In the genomic region with DNA sequence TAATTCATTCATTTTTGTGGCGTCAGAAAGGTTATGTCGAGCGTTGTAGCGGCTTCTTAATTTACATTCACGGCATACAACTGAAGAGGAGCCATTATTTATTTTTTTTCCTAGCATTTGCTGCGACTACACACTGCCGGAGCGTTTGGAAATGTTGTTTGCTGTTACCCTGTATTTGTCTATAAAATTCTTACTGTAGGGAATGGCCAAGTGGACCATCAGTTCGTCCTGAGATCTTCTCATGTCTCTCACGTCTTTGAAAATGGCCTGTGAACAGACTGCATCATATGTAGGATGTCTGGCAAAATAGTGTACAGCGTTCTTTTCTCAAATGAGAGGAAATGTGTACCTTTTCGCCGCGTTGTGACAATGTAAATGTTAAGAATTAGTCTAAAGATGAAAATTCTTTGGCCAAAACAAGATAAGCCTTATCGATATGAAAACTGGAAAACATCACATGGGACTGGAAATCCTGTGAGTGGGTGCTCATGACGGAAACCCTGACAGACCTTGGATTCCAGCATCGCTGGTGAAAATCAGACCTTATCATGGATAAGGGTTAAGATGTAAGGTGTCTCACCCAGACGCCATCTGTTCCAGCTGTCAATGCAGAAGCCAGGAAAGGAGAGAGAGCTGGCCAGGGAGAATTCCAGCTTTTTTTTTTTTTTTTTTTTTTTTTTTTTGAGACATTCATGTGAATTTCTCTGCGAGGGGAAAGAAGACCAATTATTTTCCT, we compare ENCODE assay signal across 8 cellular contexts. TPM values are rescaled to one million over a fixed set of nuclear protein-coding genes. Genes with fewer than 3 reads are reported as not detected.
A peak's percentile ranks its signal among the peaks of the same experiment; 100 is the strongest.
DNase-seq lines count a peak whose midpoint lies in the region; ATAC-seq and TF ChIP-seq lines count a peak whose summit lies in the region.

No MANE protein-coding gene starts in this region.

- peaks cover 51% of the 10 kb centered on the region for H3K79me2 ChIP-seq in GM23338 (replicated peaks; ENCODE audit: insufficient read depth)

- H2AFZ ChIP-seq in GM23338 = peak overlapping the region; percentile 95

- H3K9ac ChIP-seq in rectal smooth muscle tissue (ENCODE audit: low read length) = peak overlapping the region; percentile 60

- DNase-seq in GM23338 (ENCODE audit: low spot score) = no peak
- DNase-seq in RKO (ENCODE audit: low spot score) = peak; percentile 34
- DNase-seq in esophagus muscularis mucosa (ENCODE audit: extremely low spot score) = no peak
- DNase-seq in NCI-H1436 (lab: John Stamatoyannopoulos, UW) = no peak
- no peak for DNase-seq in NCI-H1436 treated with DMSO at 0.1 percent for 48 hours (lab: John Stamatoyannopoulos, UW)
- DNase-seq in T-helper 9 cell = no peak

- H3K27me3 Mint-ChIP-seq in GM23338 (ENCODE audit: insufficient read depth, low read depth, poor library complexity) = peaks cover 18% of the 10 kb centered on the region

- H4K20me1 ChIP-seq in GM23338 (replicated peaks; ENCODE audit: insufficient read depth) = no peaks in the 10 kb centered on the region

- H3K36me3 ChIP-seq in GM23338 (ENCODE audit: insufficient read depth) = no peaks in the 10 kb centered on the region
- no peaks in the 10 kb centered on the region for H3K36me3 ChIP-seq in esophagus muscularis mucosa
- no peaks in the 10 kb centered on the region for H3K36me3 ChIP-seq in rectal smooth muscle tissue (ENCODE audit: control insufficient read depth, insufficient read depth, low read length)

- H3K4me3 ChIP-seq in GM23338 = peak overlapping the region; percentile 85
- H3K4me3 ChIP-seq in esophagus muscularis mucosa = peak overlapping the region; percentile 82 to 93 (median 89)
- peak overlapping the region; percentile 72 for H3K4me3 ChIP-seq in rectal smooth muscle tissue (ENCODE audit: low read length)

- H3K4me3 Mint-ChIP-seq in GM23338 = peak overlapping the region; percentile 77

- no peaks in the 10 kb centered on the region for H3K9me3 Mint-ChIP-seq in GM23338

- TF ChIP-seq POLR2A in esophagus muscularis mucosa (IDR thresholded peaks at IDR 0.05; ENCODE audit: low read depth) = no peak

- peak overlapping the region; percentile 98 for H3K4me2 ChIP-seq in GM23338

- 21% methylated on average over 19 of the region's 19 CpGs for WGBS in esophagus muscularis mucosa

- no peak overlapping the region for H3K27ac Mint-ChIP-seq in GM23338

- peaks cover 15% of the 10 kb centered on the region for H3K27me3 ChIP-seq in GM23338 (ENCODE audit: insufficient read depth)
- no peaks in the 10 kb centered on the region for H3K27me3 ChIP-seq in esophagus muscularis mucosa
- no peaks in the 10 kb centered on the region for H3K27me3 ChIP-seq in rectal smooth muscle tissue (ENCODE audit: control insufficient read depth, insufficient read depth, low read length)

- H3K9me2 ChIP-seq in GM23338 (ENCODE audit: insufficient read depth) = no peaks in the 10 kb centered on the region

- ATAC-seq in GM23338 = no peak
- ATAC-seq in HG03039 (IDR thresholded peaks at IDR 0.05; ENCODE audit: unreplicated experiment) = no peak

- no peaks in the 10 kb centered on the region for H3K36me3 Mint-ChIP-seq in GM23338 (ENCODE audit: low read depth)

- H3K4me1 ChIP-seq in GM23338 (ENCODE audit: insufficient read depth) (peaks cover 30% of the 10 kb centered on the region), esophagus muscularis mucosa (peaks cover 11 to 40% (median 25%) of the 10 kb centered on the region in 4 donors), rectal smooth muscle tissue (ENCODE audit: control insufficient read depth, insufficient read depth, low read length) (peaks cover 3% of the 10 kb centered on the region)

- no peak overlapping the region for H3K27ac ChIP-seq in GM23338 (ENCODE audit: low read depth)
- peak overlapping the region; percentile 89 to 94 (median 90) for H3K27ac ChIP-seq in esophagus muscularis mucosa (replicated peaks in 1 of 4)
- no peak overlapping the region for H3K27ac ChIP-seq in rectal smooth muscle tissue (ENCODE audit: low read depth, low read length)

- no peaks in the 10 kb centered on the region for H3K9me3 ChIP-seq in esophagus muscularis mucosa

- TF ChIP-seq EP300 in esophagus muscularis mucosa (IDR thresholded peaks at IDR 0.05) = no peak

- H3F3A ChIP-seq in GM23338 (replicated peaks; ENCODE audit: low read depth) = peaks cover 16% of the 10 kb centered on the region

- TF ChIP-seq CTCF in GM23338 (conservative IDR thresholded peaks at IDR 0.05; ENCODE audit: low read depth in 2 of 2) (no peak), esophagus muscularis mucosa (IDR thresholded peaks at IDR 0.05) (no peak)

- peaks cover 31% of the 10 kb centered on the region for H3K4me1 Mint-ChIP-seq in GM23338

- intact Hi-C loops in esophagus muscularis mucosa (cut with DNase I) = loop anchor here (5.0 to 10.0 kb wide), 2 partner anchors 136 to 279 kb away; a partner anchor contains a TSS

TF ChIP-seq in GM23338, 12 proteins besides CTCF, POLR2A, EP300 and RAD21 (continues in another document):
- TF ChIP-seq EZH2phosphoT487 (IDR thresholded peaks at IDR 0.05; ENCODE audit: unreplicated experiment) (no peak), ZNF114 (CRISPR knock-in tag; IDR thresholded peaks at IDR 0.05) (no peak)
- TF ChIP-seq, protein P1, sequence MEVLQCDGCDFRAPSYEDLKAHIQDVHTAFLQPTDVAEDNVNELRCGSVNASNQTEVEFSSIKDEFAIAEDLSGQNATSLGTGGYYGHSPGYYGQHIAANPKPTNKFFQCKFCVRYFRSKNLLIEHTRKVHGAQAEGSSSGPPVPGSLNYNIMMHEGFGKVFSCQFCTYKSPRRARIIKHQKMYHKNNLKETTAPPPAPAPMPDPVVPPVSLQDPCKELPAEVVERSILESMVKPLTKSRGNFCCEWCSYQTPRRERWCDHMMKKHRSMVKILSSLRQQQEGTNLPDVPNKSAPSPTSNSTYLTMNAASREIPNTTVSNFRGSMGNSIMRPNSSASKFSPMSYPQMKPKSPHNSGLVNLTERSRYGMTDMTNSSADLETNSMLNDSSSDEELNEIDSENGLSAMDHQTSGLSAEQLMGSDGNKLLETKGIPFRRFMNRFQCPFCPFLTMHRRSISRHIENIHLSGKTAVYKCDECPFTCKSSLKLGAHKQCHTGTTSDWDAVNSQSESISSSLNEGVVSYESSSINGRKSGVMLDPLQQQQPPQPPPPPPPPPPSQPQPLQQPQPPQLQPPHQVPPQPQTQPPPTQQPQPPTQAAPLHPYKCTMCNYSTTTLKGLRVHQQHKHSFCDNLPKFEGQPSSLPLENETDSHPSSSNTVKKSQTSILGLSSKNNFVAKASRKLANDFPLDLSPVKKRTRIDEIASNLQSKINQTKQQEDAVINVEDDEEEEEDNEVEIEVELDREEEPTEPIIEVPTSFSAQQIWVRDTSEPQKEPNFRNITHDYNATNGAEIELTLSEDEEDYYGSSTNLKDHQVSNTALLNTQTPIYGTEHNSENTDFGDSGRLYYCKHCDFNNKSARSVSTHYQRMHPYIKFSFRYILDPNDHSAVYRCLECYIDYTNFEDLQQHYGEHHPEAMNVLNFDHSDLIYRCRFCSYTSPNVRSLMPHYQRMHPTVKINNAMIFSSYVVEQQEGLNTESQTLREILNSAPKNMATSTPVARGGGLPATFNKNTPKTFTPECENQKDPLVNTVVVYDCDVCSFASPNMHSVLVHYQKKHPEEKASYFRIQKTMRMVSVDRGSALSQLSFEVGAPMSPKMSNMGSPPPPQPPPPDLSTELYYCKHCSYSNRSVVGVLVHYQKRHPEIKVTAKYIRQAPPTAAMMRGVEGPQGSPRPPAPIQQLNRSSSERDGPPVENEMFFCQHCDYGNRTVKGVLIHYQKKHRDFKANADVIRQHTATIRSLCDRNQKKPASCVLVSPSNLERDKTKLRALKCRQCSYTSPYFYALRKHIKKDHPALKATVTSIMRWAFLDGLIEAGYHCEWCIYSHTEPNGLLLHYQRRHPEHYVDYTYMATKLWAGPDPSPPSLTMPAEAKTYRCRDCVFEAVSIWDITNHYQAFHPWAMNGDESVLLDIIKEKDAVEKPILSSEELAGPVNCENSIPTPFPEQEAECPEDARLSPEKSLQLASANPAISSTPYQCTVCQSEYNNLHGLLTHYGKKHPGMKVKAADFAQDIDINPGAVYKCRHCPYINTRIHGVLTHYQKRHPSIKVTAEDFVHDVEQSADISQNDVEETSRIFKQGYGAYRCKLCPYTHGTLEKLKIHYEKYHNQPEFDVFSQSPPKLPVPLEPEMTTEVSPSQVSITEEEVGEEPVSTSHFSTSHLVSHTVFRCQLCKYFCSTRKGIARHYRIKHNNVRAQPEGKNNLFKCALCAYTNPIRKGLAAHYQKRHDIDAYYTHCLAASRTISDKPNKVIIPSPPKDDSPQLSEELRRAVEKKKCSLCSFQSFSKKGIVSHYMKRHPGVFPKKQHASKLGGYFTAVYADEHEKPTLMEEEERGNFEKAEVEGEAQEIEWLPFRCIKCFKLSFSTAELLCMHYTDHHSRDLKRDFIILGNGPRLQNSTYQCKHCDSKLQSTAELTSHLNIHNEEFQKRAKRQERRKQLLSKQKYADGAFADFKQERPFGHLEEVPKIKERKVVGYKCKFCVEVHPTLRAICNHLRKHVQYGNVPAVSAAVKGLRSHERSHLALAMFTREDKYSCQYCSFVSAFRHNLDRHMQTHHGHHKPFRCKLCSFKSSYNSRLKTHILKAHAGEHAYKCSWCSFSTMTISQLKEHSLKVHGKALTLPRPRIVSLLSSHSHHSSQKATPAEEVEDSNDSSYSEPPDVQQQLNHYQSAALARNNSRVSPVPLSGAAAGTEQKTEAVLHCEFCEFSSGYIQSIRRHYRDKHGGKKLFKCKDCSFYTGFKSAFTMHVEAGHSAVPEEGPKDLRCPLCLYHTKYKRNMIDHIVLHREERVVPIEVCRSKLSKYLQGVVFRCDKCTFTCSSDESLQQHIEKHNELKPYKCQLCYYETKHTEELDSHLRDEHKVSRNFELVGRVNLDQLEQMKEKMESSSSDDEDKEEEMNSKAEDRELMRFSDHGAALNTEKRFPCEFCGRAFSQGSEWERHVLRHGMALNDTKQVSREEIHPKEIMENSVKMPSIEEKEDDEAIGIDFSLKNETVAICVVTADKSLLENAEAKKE (CRISPR knock-in tag; IDR thresholded peaks at IDR 0.05) = no peak
- TF ChIP-seq, protein P2, sequence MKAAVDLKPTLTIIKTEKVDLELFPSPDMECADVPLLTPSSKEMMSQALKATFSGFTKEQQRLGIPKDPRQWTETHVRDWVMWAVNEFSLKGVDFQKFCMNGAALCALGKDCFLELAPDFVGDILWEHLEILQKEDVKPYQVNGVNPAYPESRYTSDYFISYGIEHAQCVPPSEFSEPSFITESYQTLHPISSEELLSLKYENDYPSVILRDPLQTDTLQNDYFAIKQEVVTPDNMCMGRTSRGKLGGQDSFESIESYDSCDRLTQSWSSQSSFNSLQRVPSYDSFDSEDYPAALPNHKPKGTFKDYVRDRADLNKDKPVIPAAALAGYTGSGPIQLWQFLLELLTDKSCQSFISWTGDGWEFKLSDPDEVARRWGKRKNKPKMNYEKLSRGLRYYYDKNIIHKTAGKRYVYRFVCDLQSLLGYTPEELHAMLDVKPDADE (IDR thresholded peaks at IDR 0.05) = no peak

RNA-seq across cellular contexts. Expression of a gene that starts 1.5 kb away (rescaled TPM):
- 9.3 and 10.8 TPM in 2 replicates for total RNA-seq in GM23338 (2014; rRNA removed; shearing (Covaris generic))
- polyA plus RNA-seq in GM23338 (2016; fragmentation: Nextera tagmentation; extraction: Ambion mirVana) = 3.5 and 3.7 TPM in 2 replicates
- 10 to 100 TPM in 3 of 4 donors, 1 to 10 TPM in 1; 9.6 to 19.1 (median 17.5) TPM for total RNA-seq in esophagus muscularis mucosa

Comparison
In these comparisons a context has a peak if more than half of its experiments do, and no peak if none do; other contexts are left out.
1. H3K27ac ChIP-seq: peak in esophagus muscularis mucosa (4 of 4); none in GM23338 (single experiment) and rectal smooth muscle tissue (single experiment).
2. Peak in every context shown above with its lines, with median percentiles within 50 percentile points of each other: H3K4me3 ChIP-seq.